In genomic region chr12:122793685-122794106, GRCh38 we compare ENCODE assay signal across 8 cellular contexts. TPM values are rescaled to one million over a fixed set of nuclear protein-coding genes. Genes with fewer than 3 reads are reported as not detected.
DNase-seq lines count a peak whose midpoint lies in the region; ATAC-seq and TF ChIP-seq lines count a peak whose summit lies in the region.

No MANE protein-coding gene starts in this region.

- ATAC-seq in left lobe of liver: peak; percentile 95
- ATAC-seq in upper lobe of left lung (ENCODE audit: low FRiP score in 2 of 2): peak in 1 of 2 donors; percentile 69

- H3K9ac ChIP-seq in mammary epithelial cell (ENCODE audit: insufficient read depth, low read length): no peak overlapping the region

- intact Hi-C loops in mammary epithelial cell (cut with micrococcal nuclease): loop anchor here (1.0 to 5.0 kb wide), 3 partner anchors 49 to 159 kb away; no protein-coding TSS in a partner anchor

- DNase-seq in DMS 273 treated with DMSO at 0.1 percent for 48 hours (lab: John Stamatoyannopoulos, UW): peak; percentile 31
- peak; percentile 21 for DNase-seq in HK-2 (ENCODE audit: unreplicated experiment)
- peak; percentile 49 for DNase-seq in NOMO-1 treated with DMSO at 0.1 percent for 48 hours (lab: John Stamatoyannopoulos, UW; ENCODE audit: unreplicated experiment)
- peak; percentile 39 for DNase-seq in mammary epithelial cell
- no peak for DNase-seq in left lobe of liver (ENCODE audit: low spot score)
- no peak for DNase-seq in upper lobe of left lung
- no peak for DNase-seq in activated gamma-delta T cell treated with Interleukin-2 at 50 U/mL for 16 hours
- no peak for DNase-seq in GM19238 (ENCODE audit: insufficient read length, low spot score)

- H3K4me2 ChIP-seq in mammary epithelial cell (ENCODE audit: insufficient read depth, low read depth, low read length): no peak overlapping the region

- H3K4me3 ChIP-seq in mammary epithelial cell (replicated peaks in 1 of 3; ENCODE audit: insufficient read depth in 1 of 3, low read depth in 2 of 3, low read length in 3 of 3): no peak overlapping the region
- no peak overlapping the region for H3K4me3 ChIP-seq in upper lobe of left lung

- in situ Hi-C loops in mammary epithelial cell (cut with MboI; ENCODE audit: low sequenced_read_pairs in 2 of 2): loop anchor here (5.0 to 25.0 kb wide), 3 partner anchors 54 to 169 kb away; partner anchors contain the start of gene ABCB9 (in 1 of the 2)

- H3K36me3 ChIP-seq in mammary epithelial cell (ENCODE audit: insufficient read depth, low read length) (no peaks in the 10 kb centered on the region), upper lobe of left lung (no peaks in the 10 kb centered on the region)

- H3K9me3 ChIP-seq in mammary epithelial cell (replicated peaks; ENCODE audit: insufficient read depth, low read length): no peaks in the 10 kb centered on the region
- no peaks in the 10 kb centered on the region for H3K9me3 ChIP-seq in upper lobe of left lung

- TF ChIP-seq POLR2A in upper lobe of left lung (IDR thresholded peaks at IDR 0.05): no peak

- WGBS in mammary epithelial cell (ENCODE audit: low coverage, missing lambda C conversion rate): 13% methylated on average over 8 of the region's 10 CpGs
- WGBS in upper lobe of left lung, 2 donors: 19 to 21% methylated on average over 10 of the region's 10 CpGs

- no peak for TF ChIP-seq EP300 in upper lobe of left lung (IDR thresholded peaks at IDR 0.05)

- no peaks in the 10 kb centered on the region for H3K79me2 ChIP-seq in mammary epithelial cell (ENCODE audit: insufficient read depth, low read length)

- H2AFZ ChIP-seq in mammary epithelial cell (ENCODE audit: low read depth, low read length): peak overlapping the region; percentile 22

- CTCF ChIA-PET in mammary epithelial cell (lab: Charles Lee; ENCODE audit: low non-redundant PET): interaction anchor here (0.5 to 0.7 kb wide), 4 partner anchors 33 to 102 kb away, joined by 3 to 9 read pairs (median 3); no protein-coding TSS in a partner anchor

- H3K27me3 ChIP-seq in mammary epithelial cell (ENCODE audit: insufficient read depth, low read length) (no peaks in the 10 kb centered on the region), upper lobe of left lung (no peaks in the 10 kb centered on the region)

- H3K27ac ChIP-seq in mammary epithelial cell (ENCODE audit: insufficient read depth, low read depth, low read length): no peak overlapping the region
- no peak overlapping the region for H3K27ac ChIP-seq in upper lobe of left lung

- BruUV-seq in mammary epithelial cell (replicated peaks; lab: Mats Ljungman, UMichigan): no TSS peak

- dilution Hi-C loops in mammary epithelial cell (cut with HindIII; ENCODE audit: low sequenced_read_pairs): no loop called here

- H4K20me1 ChIP-seq in mammary epithelial cell (ENCODE audit: insufficient read depth, low read length): no peaks in the 10 kb centered on the region

- peak; percentile 57 to 63 for TF ChIP-seq CTCF in mammary epithelial cell (conservative IDR thresholded peaks at IDR 0.05 in 1 of 2, IDR thresholded peaks at IDR 0.05 in 1 of 2; ENCODE audit: extremely low read depth in 1 of 2, insufficient read depth in 1 of 2, low read depth in 1 of 2, low read length in 2 of 2)
- TF ChIP-seq CTCF in upper lobe of left lung (IDR thresholded peaks at IDR 0.05): peak; percentile 53 to 75 (median 64)

- peaks cover 20% of the 10 kb centered on the region for H3K4me1 ChIP-seq in mammary epithelial cell (ENCODE audit: insufficient read depth, low read length)
- no peaks in the 10 kb centered on the region for H3K4me1 ChIP-seq in upper lobe of left lung

RNA-seq across cellular contexts. Expression of gene CCDC62, which starts 19.3 kb away (rescaled TPM):
- 1 to 10 TPM in 1 of 2 donors, under 1 TPM in 1; 0.26 to 1.0 TPM for total RNA-seq in mammary epithelial cell
- polyA plus RNA-seq in mammary epithelial cell: 0.06 TPM
- polyA minus RNA-seq in mammary epithelial cell: not detected
- total RNA-seq in left lobe of liver: 0.23 TPM
- total RNA-seq in upper lobe of left lung: 1 to 10 TPM in 1 of 6 donors, under 1 TPM in 3, not detected in 2; 0.30 to 1.0 (median 0.64) TPM

RNA-seq across cellular contexts. Expression of gene DENR, which starts 41.1 kb away (rescaled TPM):
- total RNA-seq in mammary epithelial cell: 10 to 100 TPM; 42.5 to 73.0 TPM
- 23.0 TPM for polyA plus RNA-seq in mammary epithelial cell
- polyA minus RNA-seq in mammary epithelial cell: 38.3 TPM
- 12.7 TPM for total RNA-seq in left lobe of liver
- 10 to 100 TPM in 5 of 6 donors, 1 to 10 TPM in 1; 8.8 to 30.3 (median 23.6) TPM for total RNA-seq in upper lobe of left lung

RNA-seq across cellular contexts. Expression of gene HIP1R, which starts 41.6 kb away (rescaled TPM):
- total RNA-seq in mammary epithelial cell (10 to 100 TPM; 52.1 to 59.7 TPM), left lobe of liver (35.2 TPM), upper lobe of left lung (100 to 1,000 TPM in 1 of 6 donors, 10 to 100 TPM in 5; 34.2 to 137 (median 46.9) TPM)
- 22.5 TPM for polyA plus RNA-seq in mammary epithelial cell
- 105 TPM for polyA minus RNA-seq in mammary epithelial cell

Comparison
In these comparisons a context has a peak if more than half of its experiments do, and no peak if none do; other contexts are left out.
1. DNase-seq: peak in DMS 273 treated with DMSO at 0.1 percent for 48 hours (single experiment), HK-2 (single experiment), NOMO-1 treated with DMSO at 0.1 percent for 48 hours (single experiment) and mammary epithelial cell (single experiment); none in left lobe of liver (single experiment), upper lobe of left lung (0 of 2), activated gamma-delta T cell treated with Interleukin-2 at 50 U/mL for 16 hours (single experiment) and GM19238 (single experiment).